Comparison of ENCODE assay signal across 12 cellular contexts in the genomic region with DNA sequence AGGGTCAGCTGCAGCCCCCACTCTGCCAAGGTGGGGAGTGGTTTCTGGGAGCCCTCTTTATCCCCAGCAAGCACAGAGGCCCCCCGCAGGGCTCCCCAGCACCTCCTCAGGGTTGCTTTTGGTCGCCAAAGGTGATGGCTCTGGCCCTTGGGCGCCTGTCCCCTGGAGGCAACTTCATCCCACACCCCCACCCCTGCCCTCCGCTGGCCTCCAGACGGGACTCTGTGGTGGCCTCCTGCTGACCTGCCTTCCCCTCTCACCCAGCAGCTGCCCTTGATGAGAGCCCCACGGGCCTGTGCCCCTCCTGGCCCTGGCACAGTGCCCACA. TPM values are rescaled to one million over a fixed set of nuclear protein-coding genes. Genes with fewer than 3 reads are reported as not detected.
DNase-seq lines count a peak whose midpoint lies in the region; ATAC-seq and TF ChIP-seq lines count a peak whose summit lies in the region.
"Had no signal": no experiment of that assay in that cellular context is flagged by ENCODE, and none has a peak within 500 bp of the region (broad histone marks: within the 10 kb centered on the region; RNA-seq: fewer than 3 reads in every experiment).

No MANE protein-coding gene starts in this region.

- peak overlapping the region in 7 of 10 donors; percentile 22 to 77 (median 57) for H3K27ac ChIP-seq in heart right ventricle
- peak overlapping the region; percentile 67 for H3K27ac ChIP-seq in caudate nucleus (ENCODE audit: low read depth, low read length)
- peak overlapping the region; percentile 66 to 74 for H3K27ac ChIP-seq in ovary

- TF ChIP-seq CTCF in heart right ventricle (IDR thresholded peaks at IDR 0.05) (no peak), ovary (IDR thresholded peaks at IDR 0.05) (no peak), progenitor cell of endocrine pancreas (IDR thresholded peaks at IDR 0.05; ENCODE audit: unreplicated experiment) (no peak)

- H3K9me3 ChIP-seq in heart right ventricle (no peaks in the 10 kb centered on the region), ovary (no peaks in the 10 kb centered on the region)
- H3K9me3 ChIP-seq: mucosa of descending colon had no signal

- peaks cover 3% of the 10 kb centered on the region for H3K4me1 Mint-ChIP-seq in activated T-helper 2 cell treated with anti-CD3 and anti-CD28 coated beads, Interferon-gamma antibody, Interleukin-2, Interleukin-4, amounts not matched to agents 10 μg/mL and 5 μg/mL and 100 μg/mL, durations not matched to agents 14 hours and 24 hours and 36 hours (ENCODE audit: low read depth)
- H3K4me1 Mint-ChIP-seq in progenitor cell of endocrine pancreas (ENCODE audit: low read depth), result no peaks in the 10 kb centered on the region

- TF ChIP-seq POLR2A in ovary (IDR thresholded peaks at IDR 0.05), result no peak

- ATAC-seq in heart right ventricle (peak in 2 of 8 donors; percentile 0 to 1), Right ventricle myocardium inferior (no peak), sciatic nerve (no peak), HG03432 (IDR thresholded peaks at IDR 0.05; ENCODE audit: unreplicated experiment) (no peak)

- H3K27me3 Mint-ChIP-seq in activated T-helper 2 cell treated with anti-CD3 and anti-CD28 coated beads, Interferon-gamma antibody, Interleukin-2, Interleukin-4, amounts not matched to agents 10 μg/mL and 5 μg/mL and 100 μg/mL, durations not matched to agents 14 hours and 24 hours and 36 hours (ENCODE audit: low read depth), result no peaks in the 10 kb centered on the region
- H3K27me3 Mint-ChIP-seq in progenitor cell of endocrine pancreas, result no peaks in the 10 kb centered on the region

- H3K4me3 Mint-ChIP-seq in activated T-helper 2 cell treated with anti-CD3 and anti-CD28 coated beads, Interferon-gamma antibody, Interleukin-2, Interleukin-4, amounts not matched to agents 10 μg/mL and 5 μg/mL and 100 μg/mL, durations not matched to agents 14 hours and 24 hours and 36 hours (ENCODE audit: low read depth), result no peak overlapping the region
- no peak overlapping the region for H3K4me3 Mint-ChIP-seq in progenitor cell of endocrine pancreas (ENCODE audit: low read depth)
- H3K4me3 Mint-ChIP-seq: H9 had no signal

- peaks cover 0 to 40% (median 0%) of the 10 kb centered on the region in 9 donors for H3K36me3 ChIP-seq in heart right ventricle
- no peaks in the 10 kb centered on the region for H3K36me3 ChIP-seq in ovary

- intact Hi-C loops in heart right ventricle (cut with DNase I), result loop anchor here in 7 of 10 donors (5.0 to 10.0 kb wide), 4 partner anchors 73 to 83 kb away; no protein-coding TSS in a partner anchor
- intact Hi-C loops in Right ventricle myocardium inferior (cut with DNase I), result loop anchor here (5.0 kb wide), 1 partner anchor 73 kb away; no protein-coding TSS in a partner anchor
- intact Hi-C loops in ovary (cut with DNase I), result loop anchor here in 2 of 4 donors (5.0 to 10.0 kb wide), 3 partner anchors 78 to 275 kb away; partner anchors contain the start of gene PGAP6 (in 1 of the 2)
- intact Hi-C loops in sciatic nerve (cut with DNase I), result no loop called here
- intact Hi-C loops in activated T-helper 2 cell treated with anti-CD3 and anti-CD28 coated beads, Interferon-gamma antibody, Interleukin-2, Interleukin-4, amounts not matched to agents 10 μg/mL and 5 μg/mL and 100 μg/mL, durations not matched to agents 14 hours and 24 hours and 36 hours (cut with micrococcal nuclease), result no loop called here

- H3K4me3 ChIP-seq in heart right ventricle (peak overlapping the region in 5 of 10 donors; percentile 31 to 45 (median 39)), ovary (no peak overlapping the region)
- H3K4me3 ChIP-seq: mucosa of descending colon had no signal

- TF ChIP-seq EP300 in ovary (IDR thresholded peaks at IDR 0.05), result no peak

- 63 to 64% methylated on average over 6 of the region's 6 CpGs for WGBS in heart right ventricle, 2 donors
- 53 to 62% (median 58%) methylated on average over 6 of the region's 6 CpGs for WGBS in ovary, 3 donors

- H3K27me3 ChIP-seq in heart right ventricle (no peaks in the 10 kb centered on the region), ovary (no peaks in the 10 kb centered on the region)

- no peak overlapping the region for H3K27ac Mint-ChIP-seq in activated T-helper 2 cell treated with anti-CD3 and anti-CD28 coated beads, Interferon-gamma antibody, Interleukin-2, Interleukin-4, amounts not matched to agents 10 μg/mL and 5 μg/mL and 100 μg/mL, durations not matched to agents 14 hours and 24 hours and 36 hours
- H3K27ac Mint-ChIP-seq in progenitor cell of endocrine pancreas, result no peak overlapping the region
- H3K27ac Mint-ChIP-seq: H9 had no signal

- peaks cover 0 to 16% (median 12%) of the 10 kb centered on the region in 9 donors for H3K4me1 ChIP-seq in heart right ventricle
- peaks cover 5% of the 10 kb centered on the region for H3K4me1 ChIP-seq in ovary (ENCODE audit: insufficient read depth)

- H3K36me3 Mint-ChIP-seq in activated T-helper 2 cell treated with anti-CD3 and anti-CD28 coated beads, Interferon-gamma antibody, Interleukin-2, Interleukin-4, amounts not matched to agents 10 μg/mL and 5 μg/mL and 100 μg/mL, durations not matched to agents 14 hours and 24 hours and 36 hours (ENCODE audit: low read depth), result no peaks in the 10 kb centered on the region
- peaks cover 1% of the 10 kb centered on the region for H3K36me3 Mint-ChIP-seq in progenitor cell of endocrine pancreas (ENCODE audit: insufficient read depth)
- H3K36me3 Mint-ChIP-seq: immature natural killer cell had no signal

- no peak for DNase-seq in heart right ventricle
- DNase-seq in Right ventricle myocardium inferior (ENCODE audit: missing footprints), result no peak
- no peak for DNase-seq in caudate nucleus (lab: John Stamatoyannopoulos, UW)
- peak in 1 of 5 donors; percentile 58 for DNase-seq in ovary
- no peak for DNase-seq in sciatic nerve (ENCODE audit: low spot score)
- no peak for DNase-seq in activated T-helper 2 cell treated with anti-CD3 and anti-CD28 coated beads, Interferon-gamma antibody, Interleukin-2, Interleukin-4, amounts not matched to agents 10 μg/mL and 5 μg/mL and 100 μg/mL, durations not matched to agents 14 hours and 24 hours and 36 hours (ENCODE audit: low spot score)
- DNase-seq in progenitor cell of endocrine pancreas (ENCODE audit: low spot score, unreplicated experiment), result no peak
- DNase-seq: activated T-cell treated with anti-CD3 and anti-CD28 coated beads, Interleukin-2, amount 50 U/mL, for 1 hour had no signal

- no peaks in the 10 kb centered on the region for H3K9me3 Mint-ChIP-seq in activated T-helper 2 cell treated with anti-CD3 and anti-CD28 coated beads, Interferon-gamma antibody, Interleukin-2, Interleukin-4, amounts not matched to agents 10 μg/mL and 5 μg/mL and 100 μg/mL, durations not matched to agents 14 hours and 24 hours and 36 hours
- no peaks in the 10 kb centered on the region for H3K9me3 Mint-ChIP-seq in progenitor cell of endocrine pancreas (ENCODE audit: low read depth)
- H3K9me3 Mint-ChIP-seq: H9, immature natural killer cell had no signal

RNA-seq across cellular contexts. Expression of gene RHOT2, which starts 7.8 kb away (rescaled TPM):
- total RNA-seq in heart right ventricle (100 to 1,000 TPM in 3 of 10 donors, 10 to 100 TPM in 7; 66.8 to 118 (median 89.2) TPM), Right ventricle myocardium inferior (86.0 TPM), ovary (100 to 1,000 TPM in 1 of 7 donors, 10 to 100 TPM in 6; 44.6 to 100 (median 80.6) TPM), sciatic nerve (95.9 TPM), progenitor cell of endocrine pancreas (153 and 167 TPM in 2 replicates)
- polyA plus RNA-seq in heart right ventricle (100 to 1,000 TPM; 101 to 261 TPM), ovary (10 to 100 TPM; 11.6 to 96.6 TPM)
- 156 and 158 TPM in 2 replicates for total RNA-seq in activated T-helper 2 cell treated with anti-CD3 and anti-CD28 coated beads, Interferon-gamma antibody, Interleukin-2, Interleukin-4, amounts not matched to agents 10 μg/mL and 5 μg/mL and 100 μg/mL, durations not matched to agents 14 hours and 24 hours and 36 hours

RNA-seq across cellular contexts. Expression of gene WDR90, which starts 10.9 kb away (rescaled TPM):
- total RNA-seq in heart right ventricle, result 10 to 100 TPM in 4 of 10 donors, 1 to 10 TPM in 6; 7.6 to 13.7 (median 9.9) TPM
- polyA plus RNA-seq in heart right ventricle, result 10 to 100 TPM in 1 of 2 donors, 1 to 10 TPM in 1; 7.1 to 23.8 TPM
- total RNA-seq in Right ventricle myocardium inferior, result 7.7 TPM
- 10 to 100 TPM; 22.4 to 58.2 (median 45.1) TPM for total RNA-seq in ovary
- 10 to 100 TPM in 1 of 2 donors, 1 to 10 TPM in 1; 1.4 to 34.9 TPM for polyA plus RNA-seq in ovary
- 33.3 TPM for total RNA-seq in sciatic nerve
- 73.7 and 77.2 TPM in 2 replicates for total RNA-seq in activated T-helper 2 cell treated with anti-CD3 and anti-CD28 coated beads, Interferon-gamma antibody, Interleukin-2, Interleukin-4, amounts not matched to agents 10 μg/mL and 5 μg/mL and 100 μg/mL, durations not matched to agents 14 hours and 24 hours and 36 hours
- 109 and 117 TPM in 2 replicates for total RNA-seq in progenitor cell of endocrine pancreas

RNA-seq across cellular contexts. Expression of gene RHBDL1, which starts 15.4 kb away (rescaled TPM):
- total RNA-seq in heart right ventricle (1 to 10 TPM; 1.2 to 2.6 (median 2.1) TPM), Right ventricle myocardium inferior (2.1 TPM), ovary (1 to 10 TPM in 6 of 7 donors, under 1 TPM in 1; 0.50 to 4.3 (median 1.4) TPM), sciatic nerve (1.6 TPM), progenitor cell of endocrine pancreas (5.0 and 5.2 TPM in 2 replicates)
- polyA plus RNA-seq in heart right ventricle (1 to 10 TPM in 1 of 2 donors, under 1 TPM in 1; 0.90 to 7.4 TPM), ovary (under 1 TPM in 1 of 2 donors, not detected in 1; 0.80 TPM)
- 1.3 and 1.4 TPM in 2 replicates for total RNA-seq in activated T-helper 2 cell treated with anti-CD3 and anti-CD28 coated beads, Interferon-gamma antibody, Interleukin-2, Interleukin-4, amounts not matched to agents 10 μg/mL and 5 μg/mL and 100 μg/mL, durations not matched to agents 14 hours and 24 hours and 36 hours
- polyA plus RNA-seq: immature natural killer cell had no signal

RNA-seq across cellular contexts. Expression of gene MCRIP2, which starts 18.5 kb away (rescaled TPM):
- 100 to 1,000 TPM in 4 of 10 donors, 10 to 100 TPM in 6; 68.8 to 152 (median 87.8) TPM for total RNA-seq in heart right ventricle
- polyA plus RNA-seq in heart right ventricle, result 100 to 1,000 TPM; 163 to 474 TPM
- 194 TPM for total RNA-seq in Right ventricle myocardium inferior
- 10 to 100 TPM; 21.5 to 42.3 (median 31.3) TPM for total RNA-seq in ovary
- 10 to 100 TPM in 1 of 2 donors, under 1 TPM in 1; 0.98 to 22.9 TPM for polyA plus RNA-seq in ovary
- 15.5 TPM for total RNA-seq in sciatic nerve
- total RNA-seq in activated T-helper 2 cell treated with anti-CD3 and anti-CD28 coated beads, Interferon-gamma antibody, Interleukin-2, Interleukin-4, amounts not matched to agents 10 μg/mL and 5 μg/mL and 100 μg/mL, durations not matched to agents 14 hours and 24 hours and 36 hours, result 62.6 and 63.1 TPM in 2 replicates
- 26.3 and 31.4 TPM in 2 replicates for total RNA-seq in progenitor cell of endocrine pancreas

RNA-seq across cellular contexts. Expression of gene STUB1, which starts 20.1 kb away (rescaled TPM):
- 100 to 1,000 TPM; 101 to 147 (median 116) TPM for total RNA-seq in heart right ventricle
- 100 to 1,000 TPM in 1 of 2 donors, 10 to 100 TPM in 1; 92.7 to 165 TPM for polyA plus RNA-seq in heart right ventricle
- total RNA-seq in Right ventricle myocardium inferior, result 120 TPM
- total RNA-seq in ovary, result 100 to 1,000 TPM in 4 of 7 donors, 10 to 100 TPM in 3; 72.3 to 115 (median 102) TPM
- 100 to 1,000 TPM in 1 of 2 donors, 10 to 100 TPM in 1; 20.1 to 107 TPM for polyA plus RNA-seq in ovary
- 80.2 TPM for total RNA-seq in sciatic nerve
- total RNA-seq in activated T-helper 2 cell treated with anti-CD3 and anti-CD28 coated beads, Interferon-gamma antibody, Interleukin-2, Interleukin-4, amounts not matched to agents 10 μg/mL and 5 μg/mL and 100 μg/mL, durations not matched to agents 14 hours and 24 hours and 36 hours, result 84.1 and 91.2 TPM in 2 replicates
- total RNA-seq in progenitor cell of endocrine pancreas, result 76.8 and 87.1 TPM in 2 replicates

Comparison
In these comparisons a context has a peak if more than half of its experiments do, and no peak if none do; other contexts are left out.
1. intact Hi-C loops: an anchor here in heart right ventricle (5.0 to 10.0 kb wide) and Right ventricle myocardium inferior (5.0 kb wide); none called in sciatic nerve and activated T-helper 2 cell treated with anti-CD3 and anti-CD28 coated beads, Interferon-gamma antibody, Interleukin-2, Interleukin-4, amounts not matched to agents 10 μg/mL and 5 μg/mL and 100 μg/mL, durations not matched to agents 14 hours and 24 hours and 36 hours.